Comparison of ENCODE assay signal across 2 cellular contexts in the genomic region with DNA sequence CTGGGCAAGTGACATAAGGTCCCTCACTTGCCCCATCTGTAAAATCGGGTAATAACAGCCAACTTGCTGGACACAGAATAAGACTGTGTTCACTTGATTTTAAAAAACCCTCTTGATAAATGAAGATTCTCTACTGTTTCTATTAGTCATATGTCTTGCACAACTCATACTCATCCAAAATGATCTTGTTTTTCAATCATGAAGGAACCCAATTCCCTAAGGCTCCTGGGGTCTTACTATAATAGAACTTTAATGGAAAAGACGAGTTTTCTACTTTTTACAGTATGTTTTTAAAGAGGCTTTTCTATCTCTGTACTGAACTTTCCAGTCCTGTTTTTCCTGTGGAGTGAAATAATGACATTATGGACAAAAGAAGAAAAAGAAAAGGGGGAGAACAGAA.
TF ChIP-seq lines count a peak whose summit lies in the region.

No MANE protein-coding gene starts in this region.

TF ChIP-seq in SK-N-SH, 30 proteins besides CTCF, POLR2A, EP300 and RAD21 (continued from another document):
- TF ChIP-seq, protein P1, sequence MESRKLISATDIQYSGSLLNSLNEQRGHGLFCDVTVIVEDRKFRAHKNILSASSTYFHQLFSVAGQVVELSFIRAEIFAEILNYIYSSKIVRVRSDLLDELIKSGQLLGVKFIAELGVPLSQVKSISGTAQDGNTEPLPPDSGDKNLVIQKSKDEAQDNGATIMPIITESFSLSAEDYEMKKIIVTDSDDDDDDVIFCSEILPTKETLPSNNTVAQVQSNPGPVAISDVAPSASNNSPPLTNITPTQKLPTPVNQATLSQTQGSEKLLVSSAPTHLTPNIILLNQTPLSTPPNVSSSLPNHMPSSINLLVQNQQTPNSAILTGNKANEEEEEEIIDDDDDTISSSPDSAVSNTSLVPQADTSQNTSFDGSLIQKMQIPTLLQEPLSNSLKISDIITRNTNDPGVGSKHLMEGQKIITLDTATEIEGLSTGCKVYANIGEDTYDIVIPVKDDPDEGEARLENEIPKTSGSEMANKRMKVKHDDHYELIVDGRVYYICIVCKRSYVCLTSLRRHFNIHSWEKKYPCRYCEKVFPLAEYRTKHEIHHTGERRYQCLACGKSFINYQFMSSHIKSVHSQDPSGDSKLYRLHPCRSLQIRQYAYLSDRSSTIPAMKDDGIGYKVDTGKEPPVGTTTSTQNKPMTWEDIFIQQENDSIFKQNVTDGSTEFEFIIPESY (IDR thresholded peaks at IDR 0.05; ENCODE audit: borderline replicate concordance, low read depth): no peak
- TF ChIP-seq NRF1 (IDR thresholded peaks at IDR 0.05; ENCODE audit: low read depth, low read length) (no peak), RXRA (IDR thresholded peaks at IDR 0.05; ENCODE audit: borderline replicate concordance, low read depth) (no peak), TCF12 (IDR thresholded peaks at IDR 0.05) (no peak), NFIC (IDR thresholded peaks at IDR 0.05; ENCODE audit: borderline replicate concordance) (no peak), FOXM1 (IDR thresholded peaks at IDR 0.05; ENCODE audit: low read depth) (no peak), CHD2 (IDR thresholded peaks at IDR 0.05; ENCODE audit: low read length, partially characterized antibody) (no peak), RCOR1 (IDR thresholded peaks at IDR 0.05; ENCODE audit: low read length) (no peak), TAF1 (IDR thresholded peaks at IDR 0.05; ENCODE audit: borderline replicate concordance, low read depth, low read length) (no peak), JUND (IDR thresholded peaks at IDR 0.05) (no peak), FOSL2 (IDR thresholded peaks at IDR 0.05; ENCODE audit: borderline replicate concordance, low read depth) (no peak), ELF1 (IDR thresholded peaks at IDR 0.05) (no peak), SMC3 (IDR thresholded peaks at IDR 0.05; ENCODE audit: low read depth, low read length) (no peak)
- TF ChIP-seq, protein P2, sequence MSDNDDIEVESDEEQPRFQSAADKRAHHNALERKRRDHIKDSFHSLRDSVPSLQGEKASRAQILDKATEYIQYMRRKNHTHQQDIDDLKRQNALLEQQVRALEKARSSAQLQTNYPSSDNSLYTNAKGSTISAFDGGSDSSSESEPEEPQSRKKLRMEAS (IDR thresholded peaks at IDR 0.05; ENCODE audit: low read depth): no peak
- TF ChIP-seq, protein P3, sequence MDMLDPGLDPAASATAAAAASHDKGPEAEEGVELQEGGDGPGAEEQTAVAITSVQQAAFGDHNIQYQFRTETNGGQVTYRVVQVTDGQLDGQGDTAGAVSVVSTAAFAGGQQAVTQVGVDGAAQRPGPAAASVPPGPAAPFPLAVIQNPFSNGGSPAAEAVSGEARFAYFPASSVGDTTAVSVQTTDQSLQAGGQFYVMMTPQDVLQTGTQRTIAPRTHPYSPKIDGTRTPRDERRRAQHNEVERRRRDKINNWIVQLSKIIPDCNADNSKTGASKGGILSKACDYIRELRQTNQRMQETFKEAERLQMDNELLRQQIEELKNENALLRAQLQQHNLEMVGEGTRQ (IDR thresholded peaks at IDR 0.05; ENCODE audit: borderline replicate concordance, low read depth, low read length): no peak
TF ChIP-seq in SK-N-SH: peak in this region for 0.

TF ChIP-seq in SK-N-SH treated with all-trans-retinoic acid at 6 μM for 48 hours, 23 proteins besides CTCF, POLR2A, EP300 and RAD21 (continued from another document):
- TF ChIP-seq, protein P4, sequence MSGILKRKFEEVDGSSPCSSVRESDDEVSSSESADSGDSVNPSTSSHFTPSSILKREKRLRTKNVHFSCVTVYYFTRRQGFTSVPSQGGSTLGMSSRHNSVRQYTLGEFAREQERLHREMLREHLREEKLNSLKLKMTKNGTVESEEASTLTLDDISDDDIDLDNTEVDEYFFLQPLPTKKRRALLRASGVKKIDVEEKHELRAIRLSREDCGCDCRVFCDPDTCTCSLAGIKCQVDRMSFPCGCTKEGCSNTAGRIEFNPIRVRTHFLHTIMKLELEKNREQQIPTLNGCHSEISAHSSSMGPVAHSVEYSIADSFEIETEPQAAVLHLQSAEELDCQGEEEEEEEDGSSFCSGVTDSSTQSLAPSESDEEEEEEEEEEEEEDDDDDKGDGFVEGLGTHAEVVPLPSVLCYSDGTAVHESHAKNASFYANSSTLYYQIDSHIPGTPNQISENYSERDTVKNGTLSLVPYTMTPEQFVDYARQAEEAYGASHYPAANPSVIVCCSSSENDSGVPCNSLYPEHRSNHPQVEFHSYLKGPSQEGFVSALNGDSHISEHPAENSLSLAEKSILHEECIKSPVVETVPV (CRISPR knock-in tag; IDR thresholded peaks at IDR 0.05): no peak
- no peak for TF ChIP-seq ESRRG (CRISPR knock-in tag; IDR thresholded peaks at IDR 0.05)
- no peak for TF ChIP-seq GLIS3 (CRISPR knock-in tag; IDR thresholded peaks at IDR 0.05)
- TF ChIP-seq, protein P5, sequence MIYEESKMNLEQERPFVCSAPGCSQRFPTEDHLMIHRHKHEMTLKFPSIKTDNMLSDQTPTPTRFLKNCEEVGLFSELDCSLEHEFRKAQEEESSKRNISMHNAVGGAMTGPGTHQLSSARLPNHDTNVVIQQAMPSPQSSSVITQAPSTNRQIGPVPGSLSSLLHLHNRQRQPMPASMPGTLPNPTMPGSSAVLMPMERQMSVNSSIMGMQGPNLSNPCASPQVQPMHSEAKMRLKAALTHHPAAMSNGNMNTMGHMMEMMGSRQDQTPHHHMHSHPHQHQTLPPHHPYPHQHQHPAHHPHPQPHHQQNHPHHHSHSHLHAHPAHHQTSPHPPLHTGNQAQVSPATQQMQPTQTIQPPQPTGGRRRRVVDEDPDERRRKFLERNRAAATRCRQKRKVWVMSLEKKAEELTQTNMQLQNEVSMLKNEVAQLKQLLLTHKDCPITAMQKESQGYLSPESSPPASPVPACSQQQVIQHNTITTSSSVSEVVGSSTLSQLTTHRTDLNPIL (CRISPR knock-in tag; IDR thresholded peaks at IDR 0.05; ENCODE audit: low read depth): no peak
- TF ChIP-seq PPARA (CRISPR knock-in tag; IDR thresholded peaks at IDR 0.05; ENCODE audit: borderline replicate concordance): no peak
- TF ChIP-seq, protein P6, sequence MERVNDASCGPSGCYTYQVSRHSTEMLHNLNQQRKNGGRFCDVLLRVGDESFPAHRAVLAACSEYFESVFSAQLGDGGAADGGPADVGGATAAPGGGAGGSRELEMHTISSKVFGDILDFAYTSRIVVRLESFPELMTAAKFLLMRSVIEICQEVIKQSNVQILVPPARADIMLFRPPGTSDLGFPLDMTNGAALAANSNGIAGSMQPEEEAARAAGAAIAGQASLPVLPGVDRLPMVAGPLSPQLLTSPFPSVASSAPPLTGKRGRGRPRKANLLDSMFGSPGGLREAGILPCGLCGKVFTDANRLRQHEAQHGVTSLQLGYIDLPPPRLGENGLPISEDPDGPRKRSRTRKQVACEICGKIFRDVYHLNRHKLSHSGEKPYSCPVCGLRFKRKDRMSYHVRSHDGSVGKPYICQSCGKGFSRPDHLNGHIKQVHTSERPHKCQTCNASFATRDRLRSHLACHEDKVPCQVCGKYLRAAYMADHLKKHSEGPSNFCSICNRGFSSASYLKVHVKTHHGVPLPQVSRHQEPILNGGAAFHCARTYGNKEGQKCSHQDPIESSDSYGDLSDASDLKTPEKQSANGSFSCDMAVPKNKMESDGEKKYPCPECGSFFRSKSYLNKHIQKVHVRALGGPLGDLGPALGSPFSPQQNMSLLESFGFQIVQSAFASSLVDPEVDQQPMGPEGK (CRISPR knock-in tag; IDR thresholded peaks at IDR 0.05; ENCODE audit: borderline replicate concordance): no peak
- no peak for TF ChIP-seq ARNTL (CRISPR knock-in tag; IDR thresholded peaks at IDR 0.05; ENCODE audit: borderline replicate concordance, low read depth)
- TF ChIP-seq ZFP3 (CRISPR knock-in tag; IDR thresholded peaks at IDR 0.05): no peak
